In genomic region chr1:163357378-163357777, GRCh38 we compare ENCODE assay signal across 2 cellular contexts.
A peak's percentile ranks its signal among the peaks of the same experiment; 100 is the strongest.
TF ChIP-seq lines count a peak whose summit lies in the region.

No MANE protein-coding gene starts in this region.

TF ChIP-seq in HEK293, 187 proteins besides CTCF, POLR2A, EP300 and RAD21:
- TF ChIP-seq ZNF24 (tag by site-specific recombination; IDR thresholded peaks at IDR 0.05) (no peak), ATF2 (tag by site-specific recombination; IDR thresholded peaks at IDR 0.05; ENCODE audit: low read depth) (peak; percentile 74)

TF ChIP-seq in K562, 482 proteins besides CTCF, POLR2A, EP300 and RAD21:
- peak; percentile 57; the same call in 1 of the 2 replicates for TF ChIP-seq ESRRA (IDR thresholded peaks at IDR 0.05; ENCODE audit: borderline replicate concordance, low read depth)
- no peak for TF ChIP-seq NBN (IDR thresholded peaks at IDR 0.05; ENCODE audit: low read depth)
- TF ChIP-seq ATF7 (IDR thresholded peaks at IDR 0.05), result 0 out of 2 replicates have a peak, but pooled peaks have one; percentile 38
- 0 out of 2 replicates have a peak, but pooled peaks have one; percentile 26 for TF ChIP-seq POLR2H (tag; IDR thresholded peaks at IDR 0.05; ENCODE audit: low read depth)
